ENCODE assay signal across 17 cellular contexts in genomic region chr12:59803735-59804134, GRCh38.
DNase-seq lines count a peak whose midpoint lies in the region; ATAC-seq and TF ChIP-seq lines count a peak whose summit lies in the region.
"Had no signal": no experiment of that assay in that cellular context is flagged by ENCODE, and none has a peak within 500 bp of the region (broad histone marks: within the 10 kb centered on the region; RNA-seq: fewer than 3 reads in every experiment).

No MANE protein-coding gene starts in this region.

- H4K5ac ChIP-seq in H9 (ENCODE audit: insufficient read length, low read depth, low read length): no peak overlapping the region

- no peak overlapping the region for H3K4ac ChIP-seq in H9 (ENCODE audit: low read depth, low read length)

- no peaks in the 10 kb centered on the region for H3K23me2 ChIP-seq in H9 (ENCODE audit: insufficient read length, low read depth, low read length, poor library complexity, severe bottlenecking)

- no peak overlapping the region for H2BK20ac ChIP-seq in H9 (ENCODE audit: low read depth, low read length, poor library complexity, severe bottlenecking)

- H4K8ac ChIP-seq in H9 (replicated peaks; ENCODE audit: insufficient read length, low read depth, low read length): no peak overlapping the region

- no peak overlapping the region for H2BK5ac ChIP-seq in H9 (ENCODE audit: insufficient read length, low read length)

- no peak overlapping the region for H3K18ac ChIP-seq in H9 (ENCODE audit: insufficient read length, low read depth, low read length)

- no peak overlapping the region for H3K23ac ChIP-seq in H9 (ENCODE audit: insufficient read length, low read depth, low read length)

- H2BK15ac ChIP-seq in H9 (ENCODE audit: low read depth, low read length): no peak overlapping the region

- H3K27ac Mint-ChIP-seq in H9: no peak overlapping the region
- H3K27ac Mint-ChIP-seq: brain had no signal

- H3K9ac ChIP-seq in H9 (ENCODE audit: extremely low read depth, insufficient read length, low read length): no peak overlapping the region
- no peak overlapping the region for H3K9ac ChIP-seq in skeletal muscle satellite cell (ENCODE audit: low read depth, low read length)

- H3K56ac ChIP-seq in H9 (ENCODE audit: insufficient read length, low read depth, low read length): no peak overlapping the region

- peak overlapping the region; percentile 36 for H2AFZ ChIP-seq in H9 (ENCODE audit: low read length)

- WGBS in H9 (ENCODE audit: extremely low coverage, insufficient read length, low lambda C conversion rate): no CpG with 5 or more reads among the region's 1 CpG

- H3K79me1 ChIP-seq in H9 (ENCODE audit: insufficient read depth, low read depth, low read length, poor library complexity, severe bottlenecking): no peaks in the 10 kb centered on the region

- H3K4me2 ChIP-seq in H9 (ENCODE audit: insufficient read depth, insufficient read length, low read length) (no peak overlapping the region), skeletal muscle satellite cell (ENCODE audit: low read length) (peak overlapping the region; percentile 39)

- DNase-seq in H9: no peak
- DNase-seq in SJSA1 (ENCODE audit: low read depth in 1 of 2, low spot score in 2 of 2): no peak
- DNase-seq in fibroblast of pulmonary artery (ENCODE audit: low read depth): peak; percentile 4
- DNase-seq in DMS 273 (lab: John Stamatoyannopoulos, UW; ENCODE audit: unreplicated experiment): no peak
- no peak for DNase-seq in GM19238 (ENCODE audit: insufficient read length, low spot score)
- DNase-seq in left lung: no peak
- DNase-seq: activated T-cell treated with anti-CD3 and anti-CD28 coated beads for 4 hours, mucosa of descending colon, NCI-H1105, NCI-H748 treated with DMSO at 0.1 percent for 48 hours, psoas muscle had no signal

- no peak overlapping the region for H4K91ac ChIP-seq in H9 (ENCODE audit: insufficient read length, low read depth, low read length)

- no peaks in the 10 kb centered on the region for H3K9me3 ChIP-seq in H9 (ENCODE audit: control insufficient read depth, low read depth, low read length)
- no peaks in the 10 kb centered on the region for H3K9me3 ChIP-seq in SJSA1 (replicated peaks)
- H3K9me3 ChIP-seq in skeletal muscle satellite cell (replicated peaks; ENCODE audit: low read length): no peaks in the 10 kb centered on the region
- H3K9me3 ChIP-seq in left lung: peaks cover 0 to 21% of the 10 kb centered on the region in 2 donors
- H3K9me3 ChIP-seq: HAP-1, mucosa of descending colon had no signal

- H3K4me3 Mint-ChIP-seq in H9: no peak overlapping the region
- H3K4me3 Mint-ChIP-seq: brain had no signal

- H2BK12ac ChIP-seq in H9 (ENCODE audit: insufficient read length, low read depth, low read length): no peak overlapping the region

- H3K27me3 Mint-ChIP-seq in H9 (ENCODE audit: low read depth): no peaks in the 10 kb centered on the region
- H3K27me3 Mint-ChIP-seq: brain had no signal

- ATAC-seq in left lung: no peak
- no peak for ATAC-seq in GM21717 (IDR thresholded peaks at IDR 0.05; ENCODE audit: unreplicated experiment)
- ATAC-seq: activated CD4-positive, CD25-positive, alpha-beta regulatory T cell treated with anti-CD3 and anti-CD28 coated beads, Interleukin-2, amount 50 U/mL, for 24 hours; mucosa of descending colon; psoas muscle had no signal

- TF ChIP-seq CTCF in H9 (conservative IDR thresholded peaks at IDR 0.05): no peak
- no peak for TF ChIP-seq CTCF in fibroblast of pulmonary artery (IDR thresholded peaks at IDR 0.05; ENCODE audit: low read length, missing control alignments)
- no peak for TF ChIP-seq CTCF in left lung (IDR thresholded peaks at IDR 0.05)

- no peaks in the 10 kb centered on the region for H4K20me1 ChIP-seq in H9 (ENCODE audit: control insufficient read depth, insufficient read depth, insufficient read length)

- no peak overlapping the region for H3K27ac ChIP-seq in H9 (ENCODE audit: insufficient read length, low read depth, low read length)
- H3K27ac ChIP-seq in SJSA1: no peak overlapping the region
- H3K27ac ChIP-seq in left lung: no peak overlapping the region
- H3K27ac ChIP-seq: psoas muscle, SK-N-MC had no signal

- H3K9me3 Mint-ChIP-seq in H9: peaks cover 0 to 10% of the 10 kb centered on the region in 2 experiments; a peak in 2 of 5 replicates

- H3K36me3 Mint-ChIP-seq in H9 (ENCODE audit: insufficient read depth in 1 of 3, low read depth in 3 of 3): peaks cover 0 to 6% (median 0%) of the 10 kb centered on the region in 3 experiments; a peak in 3 of 7 replicates
- H3K36me3 Mint-ChIP-seq: brain had no signal

- H2AK5ac ChIP-seq in H9 (ENCODE audit: insufficient read length, low read length): no peak overlapping the region

- H3K4me1 ChIP-seq in H9 (ENCODE audit: insufficient read depth, low read length) (peaks cover 2% of the 10 kb centered on the region; the same call in 1 of the 2 replicates), SJSA1 (replicated peaks) (no peaks in the 10 kb centered on the region), skeletal muscle satellite cell (ENCODE audit: control insufficient read depth, insufficient read depth, low read length) (no peaks in the 10 kb centered on the region), left lung (no peaks in the 10 kb centered on the region)
- H3K4me1 ChIP-seq: HAP-1, psoas muscle had no signal

- no peak overlapping the region for H2BK120ac ChIP-seq in H9 (ENCODE audit: low read depth, low read length, poor library complexity, severe bottlenecking)

- no peaks in the 10 kb centered on the region for H3K79me2 ChIP-seq in H9 (ENCODE audit: insufficient read depth, low read length)

- H3K36me3 ChIP-seq in SJSA1 (no peaks in the 10 kb centered on the region), skeletal muscle satellite cell (ENCODE audit: insufficient read depth, low read length) (no peaks in the 10 kb centered on the region), left lung (no peaks in the 10 kb centered on the region)
- H3K36me3 ChIP-seq: HAP-1 had no signal

- H3K27me3 ChIP-seq in H9 (ENCODE audit: insufficient read depth, low read length) (no peaks in the 10 kb centered on the region), SJSA1 (replicated peaks) (no peaks in the 10 kb centered on the region), skeletal muscle satellite cell (ENCODE audit: control insufficient read depth, insufficient read depth, low read length) (no peaks in the 10 kb centered on the region), left lung (no peaks in the 10 kb centered on the region)

- H3T11ph ChIP-seq in H9 (ENCODE audit: low read length): no peak overlapping the region

- H3K4me1 Mint-ChIP-seq in H9: peaks cover 0 to 5% of the 10 kb centered on the region in 2 experiments; a peak in 2 of 4 replicates
- H3K4me1 Mint-ChIP-seq: brain had no signal

- intact Hi-C loops in left lung (cut with DNase I): no loop called here

- H3K4me3 ChIP-seq in SJSA1 (peak overlapping the region; percentile 4; the same call in 1 of the 2 replicates), fibroblast of pulmonary artery (replicated peaks; ENCODE audit: low read depth, low read length) (no peak overlapping the region), skeletal muscle satellite cell (ENCODE audit: low read length) (no peak overlapping the region), left lung (no peak overlapping the region)
- H3K4me3 ChIP-seq: HAP-1, mucosa of descending colon, psoas muscle, SK-N-MC had no signal

- H3K14ac ChIP-seq in H9 (ENCODE audit: insufficient read depth, low read length): no peak overlapping the region
